In genomic region chr7:30364773-30365172, GRCh38 we compare ENCODE assay signal across 22 cellular contexts.
"Had no signal": no experiment of that assay in that cellular context is flagged by ENCODE, and none has a peak within 500 bp of the region (broad histone marks: within the 10 kb centered on the region; RNA-seq: fewer than 3 reads in every experiment).

No MANE protein-coding gene starts in this region.

- H3K27ac ChIP-seq: esophagus squamous epithelium, gastroesophageal sphincter, psoas muscle, right lobe of liver, tibial artery, upper lobe of left lung, uterus had no signal

- H3K4me1 ChIP-seq: esophagus squamous epithelium, right lobe of liver, upper lobe of left lung, uterus had no signal

- H3K9me3 ChIP-seq: esophagus squamous epithelium, gastroesophageal sphincter, mucosa of descending colon, psoas muscle, right lobe of liver, spleen, tibial artery, upper lobe of left lung, uterus had no signal

- H3K4me3 ChIP-seq: esophagus squamous epithelium, gastroesophageal sphincter, mucosa of descending colon, psoas muscle, right lobe of liver, spleen, tibial artery, upper lobe of left lung, uterus had no signal

- H3K9me3 Mint-ChIP-seq: naive thymus-derived CD8-positive, alpha-beta T cell; stimulated activated memory B cell treated with anti-CD40 and anti-IgM and Interleukin-4, amounts not matched to agents 10 μg/mL and 1 μg/mL and 100 μg/mL, for 72 hours; stimulated activated naive CD8-positive, alpha-beta T cell treated with anti-CD3 and anti-CD28 coated beads, Interleukin-15, Interleukin-2, amounts not matched to agents 100 ng/mL and 50 ng/mL, for 24 hours had no signal

- H3K27me3 Mint-ChIP-seq: naive thymus-derived CD8-positive, alpha-beta T cell; stimulated activated memory B cell treated with anti-CD40 and anti-IgM and Interleukin-4, amounts not matched to agents 10 μg/mL and 1 μg/mL and 100 μg/mL, for 72 hours; stimulated activated naive CD8-positive, alpha-beta T cell treated with anti-CD3 and anti-CD28 coated beads, Interleukin-15, Interleukin-2, amounts not matched to agents 100 ng/mL and 50 ng/mL, for 24 hours had no signal

- H3K27me3 ChIP-seq: esophagus squamous epithelium, gastroesophageal sphincter, right lobe of liver, spleen, tibial artery, upper lobe of left lung, uterus had no signal

- DNase-seq: dermis blood vessel endothelial cell; esophagus squamous epithelium; foreskin fibroblast; glutamatergic neuron; islet precursor cell; mammary epithelial cell; mucosa of descending colon; naive thymus-derived CD8-positive, alpha-beta T cell; psoas muscle; retina; right lobe of liver; spleen; stimulated activated CD4-positive, alpha-beta T cell treated with anti-CD3 and anti-CD28 coated beads, Interleukin-15, amount 100 ng/mL, for 24 hours; stimulated activated CD4-positive, alpha-beta T cell treated with anti-CD3 and anti-CD28 coated beads, Interleukin-1b, Interleukin-23, amount 100 ng/mL, for 48 hours; stimulated activated CD4-positive, alpha-beta T cell treated with anti-CD3 and anti-CD28 coated beads, Interleukin-4, amount 100 ng/mL, for 24 hours; tibial artery; upper lobe of left lung; uterus had no signal

- ATAC-seq: gastroesophageal sphincter; left lobe of liver; mucosa of descending colon; naive thymus-derived CD8-positive, alpha-beta T cell; right lobe of liver; stimulated activated memory B cell treated with anti-CD40 and anti-IgM and Interleukin-4, amounts not matched to agents 10 μg/mL and 1 μg/mL and 100 μg/mL, for 72 hours had no signal

- H3K36me3 Mint-ChIP-seq: stimulated activated memory B cell treated with anti-CD40 and anti-IgM and Interleukin-4, amounts not matched to agents 10 μg/mL and 1 μg/mL and 100 μg/mL, for 72 hours had no signal

- H3K36me3 ChIP-seq: gastroesophageal sphincter, right lobe of liver, tibial artery, uterus had no signal

- H3K27ac Mint-ChIP-seq: naive thymus-derived CD8-positive, alpha-beta T cell; stimulated activated naive CD8-positive, alpha-beta T cell treated with anti-CD3 and anti-CD28 coated beads, Interleukin-15, Interleukin-2, amounts not matched to agents 100 ng/mL and 50 ng/mL, for 24 hours had no signal

- H3K4me3 Mint-ChIP-seq: naive thymus-derived CD8-positive, alpha-beta T cell; stimulated activated memory B cell treated with anti-CD40 and anti-IgM and Interleukin-4, amounts not matched to agents 10 μg/mL and 1 μg/mL and 100 μg/mL, for 72 hours; stimulated activated naive CD8-positive, alpha-beta T cell treated with anti-CD3 and anti-CD28 coated beads, Interleukin-15, Interleukin-2, amounts not matched to agents 100 ng/mL and 50 ng/mL, for 24 hours had no signal
